In the genomic region with DNA sequence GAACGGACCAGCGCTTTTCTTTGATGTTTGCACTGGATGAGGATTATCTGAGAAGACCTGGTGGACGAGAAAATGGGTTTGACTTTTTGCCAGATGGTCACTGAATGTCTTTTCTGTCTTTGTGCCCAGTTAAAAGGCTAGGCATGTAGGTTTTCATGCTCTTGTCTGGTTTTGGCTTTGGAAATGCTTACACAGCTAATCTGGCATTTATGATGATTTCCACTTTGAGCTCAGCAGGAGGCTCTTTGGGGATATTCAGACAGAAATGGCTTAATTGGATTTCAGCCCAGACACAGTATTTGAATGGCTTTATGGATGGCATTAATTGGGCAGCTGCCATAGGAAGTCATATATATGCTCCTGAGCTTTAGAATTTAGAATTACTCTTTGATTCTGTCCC, we compare ENCODE assay signal across 9 cellular contexts. TPM values are rescaled to one million over a fixed set of nuclear protein-coding genes. Genes with fewer than 3 reads are reported as not detected.
DNase-seq lines count a peak whose midpoint lies in the region; ATAC-seq and TF ChIP-seq lines count a peak whose summit lies in the region.
"Had no signal": no experiment of that assay in that cellular context is flagged by ENCODE, and none has a peak within 500 bp of the region (broad histone marks: within the 10 kb centered on the region; RNA-seq: fewer than 3 reads in every experiment).

No MANE protein-coding gene starts in this region.

- H3K9me3 ChIP-seq in PC-9 (ENCODE audit: insufficient read depth, low read depth): no peaks in the 10 kb centered on the region

- H3K27ac Mint-ChIP-seq in activated CD8-positive, alpha-beta T cell treated with anti-CD3 and anti-CD28 coated beads for 36 hours: peak overlapping the region; percentile 93
- H3K27ac Mint-ChIP-seq in naive thymus-derived CD8-positive, alpha-beta T cell: peak overlapping the region; percentile 96 to 100 (median 98)

- H4K20me1 ChIP-seq in PC-9 (ENCODE audit: insufficient read depth): 0 out of 2 replicates have a peak, but pooled peaks cover 5% of the 10 kb centered on the region

- peaks cover 95% of the 10 kb centered on the region for H3K4me1 Mint-ChIP-seq in activated CD8-positive, alpha-beta T cell treated with anti-CD3 and anti-CD28 coated beads for 36 hours (ENCODE audit: low read depth)
- peaks cover 64 to 96% (median 95%) of the 10 kb centered on the region in 4 donors for H3K4me1 Mint-ChIP-seq in naive thymus-derived CD8-positive, alpha-beta T cell

- no peak for TF ChIP-seq CTCF in activated CD8-positive, alpha-beta T cell treated with anti-CD3 and anti-CD28 coated beads for 36 hours (IDR thresholded peaks at IDR 0.05)
- TF ChIP-seq CTCF in PC-9 (conservative IDR thresholded peaks at IDR 0.05): no peak

- H2AFZ ChIP-seq in PC-9: no peak overlapping the region

- BruUV-seq in PC-9 (replicated peaks; lab: Mats Ljungman, UMichigan): no TSS peak

- no peak overlapping the region for H3K4me2 ChIP-seq in PC-9

- CTCF ChIA-PET in activated CD8-positive, alpha-beta T cell treated with anti-CD3 and anti-CD28 coated beads for 36 hours (lab: Charles Lee): interaction anchor here (1.0 to 2.4 kb wide), 6 partner anchors 55 to 291 kb away, joined by 3 to 11 read pairs (median 4); no protein-coding TSS in a partner anchor
- CTCF ChIA-PET in PC-9 (lab: Charles Lee): no interaction called here

- POLR2A ChIA-PET in activated CD8-positive, alpha-beta T cell treated with anti-CD3 and anti-CD28 coated beads for 36 hours (lab: Charles Lee): interaction anchor here (0.8 to 3.3 kb wide), 14 partner anchors 11 to 261 kb away, joined by 3 to 29 read pairs (median 6); a partner anchor contains a TSS
- POLR2A ChIA-PET in naive thymus-derived CD8-positive, alpha-beta T cell (lab: Charles Lee): interaction anchor here (1.1 to 1.7 kb wide), 3 partner anchors 15 to 70 kb away, joined by 3 to 6 read pairs (median 3); no protein-coding TSS in a partner anchor
- POLR2A ChIA-PET in PC-9 (lab: Charles Lee; ENCODE audit: unreplicated experiment): no interaction called here

- no peak overlapping the region for H3K27ac ChIP-seq in PC-9

- H3K4me3 Mint-ChIP-seq in activated CD8-positive, alpha-beta T cell treated with anti-CD3 and anti-CD28 coated beads for 36 hours: peak overlapping the region; percentile 15
- peak overlapping the region in 9 of 10 donors; percentile 40 to 88 (median 78) for H3K4me3 Mint-ChIP-seq in naive thymus-derived CD8-positive, alpha-beta T cell

- H3K27me3 Mint-ChIP-seq in activated CD8-positive, alpha-beta T cell treated with anti-CD3 and anti-CD28 coated beads for 36 hours: no peaks in the 10 kb centered on the region
- H3K27me3 Mint-ChIP-seq in naive thymus-derived CD8-positive, alpha-beta T cell: no peaks in the 10 kb centered on the region

- H3F3A ChIP-seq in PC-9 (ENCODE audit: insufficient read depth, low read depth): no peaks in the 10 kb centered on the region

- no peaks in the 10 kb centered on the region for H3K27me3 ChIP-seq in PC-9 (ENCODE audit: insufficient read depth, low read depth)

- ATAC-seq in activated CD8-positive, alpha-beta T cell treated with anti-CD3 and anti-CD28 coated beads for 36 hours: no peak
- no peak for ATAC-seq in naive thymus-derived CD8-positive, alpha-beta T cell
- ATAC-seq in HG03460 (IDR thresholded peaks at IDR 0.05; ENCODE audit: unreplicated experiment) (no peak), HG02610 (IDR thresholded peaks at IDR 0.05; ENCODE audit: unreplicated experiment) (no peak)

- no peaks in the 10 kb centered on the region for H3K36me3 ChIP-seq in PC-9 (ENCODE audit: low read depth)

- peaks cover under 1% of the 10 kb centered on the region for H3K9me3 Mint-ChIP-seq in activated CD8-positive, alpha-beta T cell treated with anti-CD3 and anti-CD28 coated beads for 36 hours
- H3K9me3 Mint-ChIP-seq in naive thymus-derived CD8-positive, alpha-beta T cell: no peaks in the 10 kb centered on the region

- H3K79me2 ChIP-seq in PC-9 (ENCODE audit: low read depth): no peaks in the 10 kb centered on the region

- no peaks in the 10 kb centered on the region for H3K4me1 ChIP-seq in PC-9 (replicated peaks; ENCODE audit: insufficient read depth)

- no peak overlapping the region for H3K4me3 ChIP-seq in PC-9

- no peaks in the 10 kb centered on the region for H3K9me2 ChIP-seq in PC-9 (ENCODE audit: insufficient read depth)

- DNase-seq in H4 (ENCODE audit: low spot score) (peak; percentile 23), NCI-H1694 (lab: John Stamatoyannopoulos, UW) (peak; percentile 91), PC-9 (no peak), NCI-H526 (lab: John Stamatoyannopoulos, UW) (no peak)
- DNase-seq in activated CD8-positive, alpha-beta T cell treated with anti-CD3 and anti-CD28 coated beads for 36 hours: no peak
- DNase-seq in naive thymus-derived CD8-positive, alpha-beta T cell: no peak
- DNase-seq: MM.1S had no signal

- intact Hi-C loops in activated CD8-positive, alpha-beta T cell treated with anti-CD3 and anti-CD28 coated beads for 36 hours (cut with micrococcal nuclease): no loop called here
- intact Hi-C loops in PC-9 (cut with micrococcal nuclease; ENCODE audit: unreplicated experiment): no loop called here

- peaks cover 73% of the 10 kb centered on the region for H3K36me3 Mint-ChIP-seq in activated CD8-positive, alpha-beta T cell treated with anti-CD3 and anti-CD28 coated beads for 36 hours (ENCODE audit: low read depth)
- H3K36me3 Mint-ChIP-seq in naive thymus-derived CD8-positive, alpha-beta T cell: peaks cover 0 to 30% (median 17%) of the 10 kb centered on the region in 3 donors

RNA-seq across cellular contexts. Expression of a gene that starts 59.6 kb away (rescaled TPM):
- 14.7 and 17.6 TPM in 2 replicates for total RNA-seq in H4 (2014; rRNA removed; shearing (Covaris generic))
- total RNA-seq in activated CD8-positive, alpha-beta T cell treated with anti-CD3 and anti-CD28 coated beads for 36 hours: 10 to 100 TPM; 68.3 to 69.7 TPM
- 100 to 1,000 TPM; 119 to 124 TPM for total RNA-seq in naive thymus-derived CD8-positive, alpha-beta T cell
- polyA plus RNA-seq in naive thymus-derived CD8-positive, alpha-beta T cell: 100 to 1,000 TPM in 1 of 3 donors, 10 to 100 TPM in 2; 36.6 to 110 (median 67.8) TPM
- 26.0 and 30.8 TPM in 2 replicates for total RNA-seq in PC-9 (2021)

Comparison
In these comparisons a context has a peak if more than half of its experiments do, and no peak if none do; other contexts are left out.
1. DNase-seq: peak in H4 (single experiment) and NCI-H1694 (single experiment); none in activated CD8-positive, alpha-beta T cell treated with anti-CD3 and anti-CD28 coated beads for 36 hours (single experiment), naive thymus-derived CD8-positive, alpha-beta T cell (0 of 10), PC-9 (0 of 2) and NCI-H526 (0 of 2).